12 cellular contexts compared by ENCODE assay signal in the genomic region with DNA sequence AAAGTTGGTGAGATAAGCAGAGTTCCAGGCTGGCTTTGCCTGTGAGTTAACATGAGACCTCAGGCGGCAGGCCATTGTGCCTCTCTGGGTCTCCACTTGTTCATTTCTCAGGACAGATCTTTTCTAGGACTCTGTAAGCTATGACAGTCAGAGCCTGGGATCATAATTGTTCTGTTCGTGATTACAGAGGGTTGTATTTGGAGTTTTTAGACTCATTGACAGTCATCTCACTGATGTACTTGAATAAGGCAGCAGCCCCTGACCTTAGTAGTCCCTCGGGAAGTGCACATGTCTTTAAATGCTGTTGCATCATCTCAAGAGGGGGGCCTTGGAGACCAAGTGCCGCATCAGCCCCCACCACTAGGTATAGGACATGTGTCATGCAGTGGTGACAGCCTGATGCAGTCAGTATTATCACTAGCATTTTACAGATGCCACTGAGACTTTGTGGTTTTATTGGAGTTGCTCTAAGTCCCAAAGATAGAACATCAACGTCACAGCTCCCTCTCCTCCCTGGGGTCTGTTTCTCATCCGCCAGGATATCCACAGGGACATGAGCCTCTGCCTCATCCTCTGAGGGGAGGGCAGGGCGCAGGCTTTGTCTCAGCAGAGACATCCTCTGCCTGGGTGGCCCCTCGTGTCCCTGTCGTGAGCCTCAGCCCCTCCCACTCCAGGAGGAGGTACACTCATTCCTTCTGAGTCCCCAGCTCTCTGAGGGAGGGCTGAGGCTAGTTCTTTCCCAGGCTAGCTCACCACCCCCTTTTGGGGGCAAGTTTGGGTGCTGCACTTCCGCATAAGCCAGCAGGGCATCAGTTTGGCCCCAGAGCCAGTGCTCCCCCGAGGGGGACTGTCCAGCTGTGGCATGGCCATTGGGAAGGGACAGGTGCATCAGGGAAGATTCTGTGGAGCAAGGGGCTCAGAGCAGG. TPM values are rescaled to one million over a fixed set of nuclear protein-coding genes. Genes with fewer than 3 reads are reported as not detected.
A peak's percentile ranks its signal among the peaks of the same experiment; 100 is the strongest.
DNase-seq lines count a peak whose midpoint lies in the region; TF ChIP-seq lines count a peak whose summit lies in the region.
"Had no signal": no experiment of that assay in that cellular context is flagged by ENCODE, and none has a peak within 500 bp of the region (broad histone marks: within the 10 kb centered on the region; RNA-seq: fewer than 3 reads in every experiment).

No MANE protein-coding gene starts in this region.

- H3K27ac ChIP-seq in suprapubic skin, result peak overlapping the region; percentile 65
- H3K27ac ChIP-seq: esophagus squamous epithelium, PC-9 had no signal

- H3K27ac Mint-ChIP-seq in HFFc6, result peak overlapping the region; percentile 69
- H3K27ac Mint-ChIP-seq: activated T-cell treated with anti-CD3 and anti-CD28 coated beads, Interleukin-2, amount 50 U/mL, for 24 hours had no signal

- peaks cover 80% of the 10 kb centered on the region for H3K4me1 Mint-ChIP-seq in HFFc6 (ENCODE audit: low read depth)

- TF ChIP-seq EP300 in suprapubic skin (IDR thresholded peaks at IDR 0.05), result no peak

- H3K27me3 ChIP-seq in adipocyte (replicated peaks; ENCODE audit: control insufficient read depth, insufficient read depth, low read length) (no peaks in the 10 kb centered on the region), suprapubic skin (no peaks in the 10 kb centered on the region)

- no peaks in the 10 kb centered on the region; the same call in none of the 2 replicates for H3K27me3 Mint-ChIP-seq in HFFc6 (ENCODE audit: insufficient read depth)

- TF ChIP-seq CTCF in HFFc6 (IDR thresholded peaks at IDR 0.05) (no peak), suprapubic skin (IDR thresholded peaks at IDR 0.05) (no peak)

- H3K4me3 Mint-ChIP-seq in HFFc6, result peak overlapping the region; percentile 2
- H3K4me3 Mint-ChIP-seq: activated T-cell treated with anti-CD3 and anti-CD28 coated beads, Interleukin-2, amount 50 U/mL, for 24 hours had no signal

- H3K9me3 ChIP-seq in adipocyte (ENCODE audit: control insufficient read depth, low read length) (no peaks in the 10 kb centered on the region), suprapubic skin (no peaks in the 10 kb centered on the region)
- H3K9me3 ChIP-seq: esophagus squamous epithelium had no signal

- H3K9me3 Mint-ChIP-seq in HFFc6, result no peaks in the 10 kb centered on the region
- H3K9me3 Mint-ChIP-seq: activated T-cell treated with anti-CD3 and anti-CD28 coated beads, Interleukin-2, amount 50 U/mL, for 24 hours had no signal

- peaks cover 19% of the 10 kb centered on the region for H3K4me1 ChIP-seq in adipocyte (ENCODE audit: control insufficient read depth, insufficient read depth, low read length)
- peaks cover 11% of the 10 kb centered on the region for H3K4me1 ChIP-seq in suprapubic skin
- H3K4me1 ChIP-seq: esophagus squamous epithelium had no signal

- peaks cover 21% of the 10 kb centered on the region for H3K36me3 Mint-ChIP-seq in HFFc6 (ENCODE audit: low read depth)

- no peak overlapping the region for H3K9ac ChIP-seq in adipocyte (ENCODE audit: low read length)

- DNase-seq in HFFc6 (peak; percentile 64), adipocyte (ENCODE audit: low read depth) (peak; percentile 43), hepatic stellate cell (ENCODE audit: low spot score) (peak; percentile 93), suprapubic skin (ENCODE audit: low spot score in 2 of 2) (peak in 1 of 2 donors; percentile 65), COLO829 (ENCODE audit: low spot score) (no peak), SIG-M5 treated with dmso at 0.1 percent for 504 hours (lab: John Stamatoyannopoulos, UW; ENCODE audit: unreplicated experiment) (no peak), NCI-H2107 treated with DMSO at 0.1 percent for 48 hours (lab: John Stamatoyannopoulos, UW; ENCODE audit: unreplicated experiment) (no peak)
- DNase-seq: activated T-cell treated with anti-CD3 and anti-CD28 coated beads, Interleukin-2, amount 50 U/mL, for 24 hours; esophagus squamous epithelium; PC-9; stimulated activated CD4-positive, alpha-beta T cell treated with anti-CD3 and anti-CD28 coated beads, Interleukin-1b, Interleukin-23, amount 100 ng/mL, for 48 hours; stimulated activated naive CD8-positive, alpha-beta T cell treated with anti-CD3 and anti-CD28 coated beads, Interleukin-15, Interleukin-2, amounts not matched to agents 100 U/mL and 50 U/mL, for 24 hours had no signal

- no peaks in the 10 kb centered on the region for H3K36me3 ChIP-seq in adipocyte (ENCODE audit: control insufficient read depth, insufficient read depth, low read length, severe bottlenecking)
- H3K36me3 ChIP-seq in suprapubic skin, result no peaks in the 10 kb centered on the region
- H3K36me3 ChIP-seq: esophagus squamous epithelium had no signal

- 73% methylated on average over 11 of the region's 11 CpGs for WGBS in suprapubic skin

- no peak overlapping the region for H3K4me3 ChIP-seq in adipocyte (ENCODE audit: low read length)
- H3K4me3 ChIP-seq in suprapubic skin, result no peak overlapping the region
- H3K4me3 ChIP-seq: esophagus squamous epithelium, PC-9 had no signal

- TF ChIP-seq POLR2A in suprapubic skin (IDR thresholded peaks at IDR 0.05), result no peak

RNA-seq across cellular contexts. Expression of a gene that starts 14.1 kb away (rescaled TPM):
- 10 to 100 TPM; 40.2 to 46.1 (median 41.9) TPM for total RNA-seq in HFFc6 (2021; fragmentation: NEBNext Ultra II Directional; extraction: Animal tissue kit (Norgen Biotek cat#: 25700))
- 1 to 10 TPM; 1.9 to 7.9 (median 5.5) TPM for total RNA-seq in suprapubic skin

Comparison
In these comparisons a context has a peak if more than half of its experiments do, and no peak if none do; other contexts are left out.
1. DNase-seq: peak in HFFc6 (single experiment), adipocyte (single experiment) and hepatic stellate cell (single experiment); none in COLO829 (single experiment), SIG-M5 treated with dmso at 0.1 percent for 504 hours (single experiment) and NCI-H2107 treated with DMSO at 0.1 percent for 48 hours (single experiment).
2. RNA of a gene that starts 14.1 kb away (total RNA-seq): 40.2 to 46.1 TPM in HFFc6; 1.9 to 7.9 TPM in suprapubic skin; every median in the first group is over 4 times any median in the second.